19 cellular contexts compared by ENCODE assay signal in genomic region chr2:128413718-128414341, GRCh38.
A peak's percentile ranks its signal among the peaks of the same experiment; 100 is the strongest.
DNase-seq lines count a peak whose midpoint lies in the region; ATAC-seq and TF ChIP-seq lines count a peak whose summit lies in the region.
"Had no signal": no experiment of that assay in that cellular context is flagged by ENCODE, and none has a peak within 500 bp of the region (broad histone marks: within the 10 kb centered on the region; RNA-seq: fewer than 3 reads in every experiment).

No MANE protein-coding gene starts in this region.

- H3K4me1 Mint-ChIP-seq in glutamatergic neuron (ENCODE audit: low read depth, unreplicated experiment): peaks cover 30% of the 10 kb centered on the region

- no peaks in the 10 kb centered on the region for H3K9me3 ChIP-seq in upper lobe of right lung
- H3K9me3 ChIP-seq: A549, right lobe of liver, SJSA1 had no signal

- ATAC-seq in upper lobe of right lung: no peak
- ATAC-seq: A549; activated CD8-positive, alpha-beta T cell treated with anti-CD3 and anti-CD28 coated beads, Interleukin-2, amount 10 ng/mL, durations not matched to agents 7 days and 5 days; K562; right lobe of liver had no signal

- H3K36me3 ChIP-seq in upper lobe of right lung: no peaks in the 10 kb centered on the region
- H3K36me3 ChIP-seq: right lobe of liver had no signal

- no peak overlapping the region for H3K4me3 Mint-ChIP-seq in glutamatergic neuron (ENCODE audit: unreplicated experiment)
- H3K4me3 Mint-ChIP-seq: activated CD8-positive, alpha-beta T cell treated with anti-CD3 and anti-CD28 coated beads, Interleukin-2, amount 10 ng/mL, durations not matched to agents 7 days and 5 days; nephron had no signal

- H3K4me1 ChIP-seq in upper lobe of right lung: no peaks in the 10 kb centered on the region
- H3K4me1 ChIP-seq: A549, right lobe of liver had no signal

- H3K36me3 Mint-ChIP-seq in glutamatergic neuron (ENCODE audit: unreplicated experiment): peaks cover 5% of the 10 kb centered on the region

- no peaks in the 10 kb centered on the region for H3K27me3 ChIP-seq in upper lobe of right lung
- H3K27me3 ChIP-seq: right lobe of liver, SJSA1 had no signal

- intact Hi-C loops in upper lobe of right lung (cut with DNase I): no loop called here

- DNase-seq in activated CD8-positive, alpha-beta memory T cell treated with anti-CD3 and anti-CD28 coated beads for 24 hours: peak; percentile 32
- DNase-seq in activated CD8-positive, alpha-beta memory T cell treated with anti-CD3 and anti-CD28 coated beads, Interleukin-2, amount 50 U/mL, for 4 hours: no peak
- DNase-seq in NCI-H524 treated with DMSO at 0.1 percent for 48 hours (lab: John Stamatoyannopoulos, UW) (peak; percentile 86), glutamatergic neuron (no peak), upper lobe of right lung (peak; percentile 13), RKO (ENCODE audit: low spot score) (no peak), dedifferentiated amniotic fluid mesenchymal stem cell (ENCODE audit: extremely low spot score) (no peak), NAMALWA (ENCODE audit: low spot score) (no peak)
- DNase-seq: activated CD8-positive, alpha-beta T cell treated with anti-CD3 and anti-CD28 coated beads, Interleukin-2, amount 10 ng/mL, durations not matched to agents 7 days and 5 days; COR-L47; effector CD4-positive, alpha-beta T cell; mammary epithelial cell; NCI-H2029; stimulated activated naive CD4-positive, alpha-beta T cell had no signal

- peak overlapping the region; percentile 88 for H3K27ac Mint-ChIP-seq in glutamatergic neuron (ENCODE audit: unreplicated experiment)
- H3K27ac Mint-ChIP-seq: activated CD8-positive, alpha-beta T cell treated with anti-CD3 and anti-CD28 coated beads, Interleukin-2, amount 10 ng/mL, durations not matched to agents 7 days and 5 days had no signal

- no peak for TF ChIP-seq CTCF in glutamatergic neuron (IDR thresholded peaks at IDR 0.05; ENCODE audit: partially characterized antibody, unreplicated experiment)
- TF ChIP-seq CTCF in upper lobe of right lung (IDR thresholded peaks at IDR 0.05): no peak

- H3K9me3 Mint-ChIP-seq in glutamatergic neuron (ENCODE audit: unreplicated experiment): peaks cover 10% of the 10 kb centered on the region

- no peak overlapping the region for H3K27ac ChIP-seq in upper lobe of right lung
- H3K27ac ChIP-seq: A549, right lobe of liver, SJSA1 had no signal

- H3K27me3 Mint-ChIP-seq in glutamatergic neuron (ENCODE audit: unreplicated experiment): peaks cover 2% of the 10 kb centered on the region

- no peak overlapping the region for H3K4me3 ChIP-seq in upper lobe of right lung
- H3K4me3 ChIP-seq: A549, K562, right lobe of liver, SJSA1 had no signal

Comparison
In these comparisons a context has a peak if more than half of its experiments do, and no peak if none do; other contexts are left out.
1. DNase-seq: peak in activated CD8-positive, alpha-beta memory T cell treated with anti-CD3 and anti-CD28 coated beads for 24 hours (single experiment), NCI-H524 treated with DMSO at 0.1 percent for 48 hours (single experiment) and upper lobe of right lung (single experiment); none in activated CD8-positive, alpha-beta memory T cell treated with anti-CD3 and anti-CD28 coated beads, Interleukin-2, amount 50 U/mL, for 4 hours (single experiment), glutamatergic neuron (single experiment), RKO (single experiment), dedifferentiated amniotic fluid mesenchymal stem cell (single experiment) and NAMALWA (single experiment).